ENCODE assay signal across 1 cellular context in genomic region chr7:149310113-149310836, GRCh38.
TF ChIP-seq lines count a peak whose summit lies in the region.

No MANE protein-coding gene starts in this region.

TF ChIP-seq in K562, 482 proteins besides CTCF, POLR2A, EP300 and RAD21 (continued from another document):
- TF ChIP-seq DLX4 (CRISPR knock-in tag; IDR thresholded peaks at IDR 0.05) = no peak
- no peak for TF ChIP-seq ATF1 (CRISPR knock-in tag; IDR thresholded peaks at IDR 0.05)
- TF ChIP-seq ATF1 (tag; IDR thresholded peaks at IDR 0.05) = 0 out of 2 replicates have a peak, but pooled peaks have one; percentile 21
- peak in 1 of 2 experiments; percentile 81 for TF ChIP-seq AFF1 (IDR thresholded peaks at IDR 0.05; ENCODE audit: low read depth in 1 of 2, partially characterized antibody in 2 of 2)
- TF ChIP-seq TBP (optimal IDR thresholded peaks at IDR 0.05; ENCODE audit: low read depth, low read length) = peak; percentile 97
TF ChIP-seq in K562: peak in this region for 37.
